Comparison of ENCODE assay signal across 26 cellular contexts in genomic region chr18:55199291-55199963, GRCh38.
"Had no signal": no experiment of that assay in that cellular context is flagged by ENCODE, and none has a peak within 500 bp of the region (broad histone marks: within the 10 kb centered on the region; RNA-seq: fewer than 3 reads in every experiment).

No MANE protein-coding gene starts in this region.

- H3K9ac ChIP-seq: neural progenitor cell had no signal

- H3K4me3 ChIP-seq: cardiac muscle cell, gastrocnemius medialis, left lung, lung, neural progenitor cell, stomach, suprapubic skin, transverse colon, vagina had no signal

- H3K4me1 Mint-ChIP-seq: activated CD4-positive, alpha-beta T cell treated with anti-CD3 and anti-CD28 coated beads for 36 hours; activated naive CD8-positive, alpha-beta T cell treated with anti-CD3 and anti-CD28 coated beads, Interleukin-2, amount 10 ng/mL, durations not matched to agents 7 days and 5 days; naive thymus-derived CD8-positive, alpha-beta T cell; neural progenitor cell; stimulated activated effector memory CD8-positive, alpha-beta T cell treated with anti-CD3 and anti-CD28 coated beads, Interleukin-12 subunit alpha, Interleukin-12 subunit beta, amount 100 ng/mL, for 72 hours; WTC11 had no signal

- H3K4me2 ChIP-seq: neural progenitor cell had no signal

- H3K4me3 Mint-ChIP-seq: activated CD4-positive, alpha-beta T cell treated with anti-CD3 and anti-CD28 coated beads for 36 hours; activated naive CD4-positive, alpha-beta T cell treated with anti-CD3 and anti-CD28 coated beads for 36 hours; activated naive CD8-positive, alpha-beta T cell treated with anti-CD3 and anti-CD28 coated beads, Interleukin-2, amount 10 ng/mL, durations not matched to agents 7 days and 5 days; endodermal cell; naive thymus-derived CD8-positive, alpha-beta T cell; neural progenitor cell; stimulated activated effector memory CD8-positive, alpha-beta T cell treated with anti-CD3 and anti-CD28 coated beads, Interleukin-12 subunit alpha, Interleukin-12 subunit beta, amount 100 ng/mL, for 72 hours; WTC11 had no signal

- H3K27me3 ChIP-seq: cardiac muscle cell, gastrocnemius medialis, left lung, neural progenitor cell, stomach, suprapubic skin, transverse colon, vagina had no signal

- H3K27ac Mint-ChIP-seq: activated CD4-positive, alpha-beta T cell treated with anti-CD3 and anti-CD28 coated beads for 36 hours; activated naive CD4-positive, alpha-beta T cell treated with anti-CD3 and anti-CD28 coated beads for 36 hours; activated naive CD8-positive, alpha-beta T cell treated with anti-CD3 and anti-CD28 coated beads, Interleukin-2, amount 10 ng/mL, durations not matched to agents 7 days and 5 days; endodermal cell; naive thymus-derived CD8-positive, alpha-beta T cell; neural progenitor cell; stimulated activated effector memory CD8-positive, alpha-beta T cell treated with anti-CD3 and anti-CD28 coated beads, Interleukin-12 subunit alpha, Interleukin-12 subunit beta, amount 100 ng/mL, for 72 hours; WTC11 had no signal

- H3K36me3 Mint-ChIP-seq: activated naive CD8-positive, alpha-beta T cell treated with anti-CD3 and anti-CD28 coated beads, Interleukin-2, amount 10 ng/mL, durations not matched to agents 7 days and 5 days; naive thymus-derived CD8-positive, alpha-beta T cell; neural progenitor cell; stimulated activated effector memory CD8-positive, alpha-beta T cell treated with anti-CD3 and anti-CD28 coated beads, Interleukin-12 subunit alpha, Interleukin-12 subunit beta, amount 100 ng/mL, for 72 hours had no signal

- H2AFZ ChIP-seq: neural progenitor cell had no signal

- H3K4me1 ChIP-seq: gastrocnemius medialis, left lung, neural progenitor cell, stomach, suprapubic skin, transverse colon, vagina had no signal

- H3K36me3 ChIP-seq: cardiac muscle cell, gastrocnemius medialis, left lung, neural progenitor cell, stomach, suprapubic skin, transverse colon, vagina had no signal

- H3K27me3 Mint-ChIP-seq: activated CD4-positive, alpha-beta T cell treated with anti-CD3 and anti-CD28 coated beads for 36 hours; activated naive CD8-positive, alpha-beta T cell treated with anti-CD3 and anti-CD28 coated beads, Interleukin-2, amount 10 ng/mL, durations not matched to agents 7 days and 5 days; naive thymus-derived CD8-positive, alpha-beta T cell had no signal

- H3K27ac ChIP-seq: cardiac muscle cell, gastrocnemius medialis, left lung, neural progenitor cell, stomach, suprapubic skin, transverse colon, vagina had no signal

- ATAC-seq: activated CD4-positive, alpha-beta T cell treated with anti-CD3 and anti-CD28 coated beads for 36 hours; gastrocnemius medialis; left lung; naive thymus-derived CD8-positive, alpha-beta T cell; sciatic nerve; stimulated activated effector memory CD8-positive, alpha-beta T cell treated with anti-CD3 and anti-CD28 coated beads, Interleukin-12 subunit alpha, Interleukin-12 subunit beta, amount 100 ng/mL, for 72 hours; WTC11 had no signal

- DNase-seq: activated CD4-positive, alpha-beta T cell treated with anti-CD3 and anti-CD28 coated beads for 36 hours; activated CD4-positive, alpha-beta T cell treated with anti-CD3 and anti-CD28 coated beads, Interleukin-2, amount 50 U/mL, for 48 hours; activated CD8-positive, alpha-beta memory T cell treated with anti-CD3 and anti-CD28 coated beads, Interleukin-2, amount 50 U/mL, for 48 hours; activated naive CD4-positive, alpha-beta T cell treated with anti-CD3 and anti-CD28 coated beads for 36 hours; activated naive CD8-positive, alpha-beta T cell treated with anti-CD3 and anti-CD28 coated beads, Interleukin-2, amount 10 ng/mL, durations not matched to agents 7 days and 5 days; activated T-cell treated with anti-CD3 and anti-CD28 coated beads, Interleukin-2, amount 50 U/mL, for 48 hours; cortex of kidney; endodermal cell; gastrocnemius medialis; hippocampal formation; kidney glomerular epithelial cell; left lung; naive thymus-derived CD8-positive, alpha-beta T cell; small intestine; stimulated activated CD4-positive, alpha-beta T cell treated with anti-CD3 and anti-CD28 coated beads, Interleukin-2, amount 100 ng/mL, for 24 hours; stomach; T-helper 9 cell; transverse colon had no signal

- H3K9me3 ChIP-seq: gastrocnemius medialis, transverse colon had no signal

- H3K9me3 Mint-ChIP-seq: activated naive CD8-positive, alpha-beta T cell treated with anti-CD3 and anti-CD28 coated beads, Interleukin-2, amount 10 ng/mL, durations not matched to agents 7 days and 5 days; stimulated activated effector memory CD8-positive, alpha-beta T cell treated with anti-CD3 and anti-CD28 coated beads, Interleukin-12 subunit alpha, Interleukin-12 subunit beta, amount 100 ng/mL, for 72 hours had no signal
